Comparison of ENCODE assay signal across 8 cellular contexts in the genomic region with DNA sequence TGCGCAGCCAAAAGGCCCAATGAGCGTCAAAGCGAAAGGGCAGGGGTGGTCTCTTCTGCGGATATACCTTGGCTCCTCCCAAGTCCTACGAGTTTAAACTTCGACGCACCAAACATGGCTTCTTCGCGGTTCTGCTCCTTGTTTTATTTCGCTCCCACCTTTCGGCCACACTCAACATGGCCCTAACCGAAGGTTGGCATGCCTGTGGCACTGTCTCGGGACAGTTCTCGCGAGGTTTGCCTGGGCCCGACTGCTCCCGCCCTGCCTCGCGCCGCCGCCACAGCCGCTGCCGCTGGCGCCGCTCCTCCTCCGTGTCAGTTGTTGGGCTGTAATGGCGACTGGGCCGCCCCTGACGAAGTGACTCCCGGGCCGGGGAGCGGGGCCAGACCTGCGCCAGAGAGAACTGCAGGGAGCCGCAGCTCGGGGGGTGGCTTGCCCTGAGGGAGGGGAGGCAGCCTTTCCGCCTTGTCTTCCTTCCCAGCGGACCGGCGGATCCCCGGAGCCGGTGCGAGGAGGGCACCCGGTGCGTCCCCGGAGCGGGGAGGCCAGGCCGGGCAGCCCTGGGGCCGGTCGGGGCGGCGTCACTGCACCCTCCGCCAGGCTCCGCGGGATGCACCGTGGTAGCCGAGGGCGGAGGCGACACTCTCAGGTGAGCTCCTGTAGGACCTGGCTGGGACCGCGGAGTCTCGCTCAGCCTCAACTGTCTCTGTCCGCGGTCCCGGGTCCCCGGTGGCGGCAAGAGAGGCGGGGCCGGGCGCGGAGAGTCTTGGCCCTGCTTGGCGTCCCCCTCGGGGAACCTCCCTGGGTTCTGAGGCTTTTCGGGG. TPM values are rescaled to one million over a fixed set of nuclear protein-coding genes. Genes with fewer than 3 reads are reported as not detected.
DNase-seq lines count a peak whose midpoint lies in the region; ATAC-seq and TF ChIP-seq lines count a peak whose summit lies in the region.

A gene with protein sequence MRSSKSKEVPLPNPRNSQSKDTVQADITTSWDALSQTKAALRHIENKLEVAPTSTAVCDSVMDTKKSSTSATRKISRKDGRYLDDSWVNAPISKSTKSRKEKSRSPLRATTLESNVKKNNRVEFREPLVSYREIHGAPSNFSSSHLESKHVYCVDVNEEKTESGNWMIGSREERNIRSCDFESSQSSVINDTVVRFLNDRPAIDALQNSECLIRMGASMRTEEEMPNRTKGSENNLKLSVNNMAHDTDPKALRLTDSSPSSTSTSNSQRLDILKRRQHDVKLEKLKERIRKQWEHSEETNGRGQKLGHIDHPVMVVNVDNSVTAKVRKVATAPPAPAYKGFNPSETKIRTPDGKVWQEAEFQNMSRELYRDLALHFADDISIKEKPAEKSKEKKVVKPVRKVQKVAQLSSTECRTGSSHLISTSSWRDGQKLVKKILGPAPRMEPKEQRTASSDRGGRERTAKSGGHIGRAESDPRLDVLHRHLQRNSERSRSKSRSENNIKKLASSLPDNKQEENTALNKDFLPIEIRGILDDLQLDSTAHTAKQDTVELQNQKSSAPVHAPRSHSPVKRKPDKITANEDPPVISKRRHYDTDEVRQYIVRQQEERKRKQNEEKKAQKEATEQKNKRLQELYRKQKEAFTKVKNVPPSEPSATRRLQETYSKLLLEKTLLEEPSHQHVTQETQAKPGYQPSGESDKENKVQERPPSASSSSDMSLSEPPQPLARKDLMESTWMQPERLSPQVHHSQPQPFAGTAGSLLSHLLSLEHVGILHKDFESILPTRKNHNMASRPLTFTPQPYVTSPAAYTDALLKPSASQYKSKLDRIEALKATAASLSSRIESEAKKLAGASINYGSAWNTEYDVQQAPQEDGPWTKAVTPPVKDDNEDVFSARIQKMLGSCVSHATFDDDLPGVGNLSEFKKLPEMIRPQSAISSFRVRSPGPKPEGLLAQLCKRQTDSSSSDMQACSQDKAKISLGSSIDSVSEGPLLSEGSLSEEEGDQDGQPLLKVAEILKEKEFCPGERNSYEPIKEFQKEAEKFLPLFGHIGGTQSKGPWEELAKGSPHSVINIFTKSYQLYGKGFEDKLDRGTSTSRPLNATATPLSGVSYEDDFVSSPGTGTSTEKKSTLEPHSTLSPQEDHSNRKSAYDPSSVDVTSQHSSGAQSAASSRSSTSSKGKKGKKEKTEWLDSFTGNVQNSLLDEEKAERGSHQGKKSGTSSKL (N-terminal part only) (plus strand): TSS at position 317 of the 824 bp plus-strand sequence. CDS start 31,372 bp downstream, outside the sequence.

- no peaks in the 10 kb centered on the region for H3K9me3 Mint-ChIP-seq in progenitor cell of endocrine pancreas (ENCODE audit: low read depth)

- H3K27ac Mint-ChIP-seq in progenitor cell of endocrine pancreas = peak within 1 kb of the TSS; percentile 96

- peak; percentile 24 for TF ChIP-seq CTCF in left ventricle myocardium inferior (IDR thresholded peaks at IDR 0.05; ENCODE audit: borderline replicate concordance)
- no peak for TF ChIP-seq CTCF in progenitor cell of endocrine pancreas (IDR thresholded peaks at IDR 0.05; ENCODE audit: unreplicated experiment)

- DNase-seq in NCI-H187 (lab: John Stamatoyannopoulos, UW) (peak; percentile 99 to 100), T-helper 2 cell (peak; percentile 93 to 100 (median 98)), left ventricle myocardium inferior (peak; percentile 99), progenitor cell of endocrine pancreas (ENCODE audit: low spot score, unreplicated experiment) (peak; percentile 95), ureter (ENCODE audit: low spot score) (peak; percentile 99)

- peak within 1 kb of the TSS; percentile 93 for H3K27ac ChIP-seq in angular gyrus (ENCODE audit: low read depth, low read length)
- H3K27ac ChIP-seq in left ventricle myocardium inferior (replicated peaks) = peak within 1 kb of the TSS; percentile 96

- H3K4me1 Mint-ChIP-seq in progenitor cell of endocrine pancreas (ENCODE audit: low read depth) = peaks cover 18% of the 10 kb centered on the region

- peak within 1 kb of the TSS; percentile 90 for H3K4me3 ChIP-seq in left ventricle myocardium inferior

- no peaks in the 10 kb centered on the region for H3K27me3 ChIP-seq in left ventricle myocardium inferior (ENCODE audit: low read depth)

- peak within 1 kb of the TSS; percentile 91 for H3K4me3 Mint-ChIP-seq in progenitor cell of endocrine pancreas (ENCODE audit: low read depth)

- H3K4me1 ChIP-seq in left ventricle myocardium inferior = peaks cover 59% of the 10 kb centered on the region

- no peaks in the 10 kb centered on the region for H3K36me3 Mint-ChIP-seq in progenitor cell of endocrine pancreas (ENCODE audit: insufficient read depth)

- intact Hi-C loops in left ventricle myocardium inferior (cut with micrococcal nuclease) = no loop called here

- no peaks in the 10 kb centered on the region for H3K36me3 ChIP-seq in left ventricle myocardium inferior

- ATAC-seq in GM18498 (IDR thresholded peaks at IDR 0.05; ENCODE audit: unreplicated experiment) (peak; percentile 92), HG02938 (IDR thresholded peaks at IDR 0.05; ENCODE audit: unreplicated experiment) (peak; percentile 85)

- no peaks in the 10 kb centered on the region for H3K9me3 ChIP-seq in left ventricle myocardium inferior (replicated peaks)

- H3K27me3 Mint-ChIP-seq in progenitor cell of endocrine pancreas = no peaks in the 10 kb centered on the region

RNA-seq across cellular contexts. Expression of the gene that starts here (rescaled TPM):
- total RNA-seq in left ventricle myocardium inferior = 34.7 TPM
- 48.7 and 49.7 TPM in 2 replicates for total RNA-seq in progenitor cell of endocrine pancreas
- 58.4 TPM for total RNA-seq in ureter

Comparison
In these comparisons a context has a peak if more than half of its experiments do, and no peak if none do; other contexts are left out.
1. Peak in every context shown above with its lines: DNase-seq, ATAC-seq, H3K4me3 ChIP-seq and H3K27ac ChIP-seq.